In genomic region chr11:45332486-45332934, GRCh38 we compare ENCODE assay signal across 8 cellular contexts. TPM values are rescaled to one million over a fixed set of nuclear protein-coding genes. Genes with fewer than 3 reads are reported as not detected.
DNase-seq lines count a peak whose midpoint lies in the region; ATAC-seq, FAIRE-seq and TF ChIP-seq lines count a peak whose summit lies in the region.

No MANE protein-coding gene starts in this region.

- no peak overlapping the region for H3K27ac ChIP-seq in RWPE1
- no peak overlapping the region for H3K27ac ChIP-seq in body of pancreas
- no peak overlapping the region for H3K27ac ChIP-seq in kidney (ENCODE audit: low read depth in 2 of 2, low read length in 2 of 2)

- H3K36me3 ChIP-seq in body of pancreas (replicated peaks in 1 of 2; ENCODE audit: insufficient read depth in 1 of 2, low read depth in 2 of 2) (no peaks in the 10 kb centered on the region), kidney (ENCODE audit: control insufficient read depth in 1 of 2, insufficient read depth in 2 of 2, low read length in 2 of 2) (no peaks in the 10 kb centered on the region)

- H3K4me1 ChIP-seq in body of pancreas, result peaks cover 10% of the 10 kb centered on the region
- no peaks in the 10 kb centered on the region for H3K4me1 ChIP-seq in kidney (ENCODE audit: control insufficient read depth in 1 of 2, insufficient read depth in 1 of 2, low read depth in 1 of 2, low read length in 2 of 2)

- 9 to 15% methylated on average over 9 of the region's 9 CpGs for WGBS in body of pancreas, 2 donors

- H3K9me3 ChIP-seq in body of pancreas (no peaks in the 10 kb centered on the region), kidney (ENCODE audit: control insufficient read depth in 1 of 2, low read length in 2 of 2) (peaks cover 0 to 2% of the 10 kb centered on the region in 2 donors)

- CTCF ChIA-PET in RWPE1 (lab: Yijun Ruan, JAX), result interaction anchor here (0.6 to 1.2 kb wide), 4 partner anchors 10 to 236 kb away, joined by 3 to 5 read pairs (median 3); no protein-coding TSS in a partner anchor

- H3K9ac ChIP-seq in kidney (ENCODE audit: low read length in 2 of 2), result no peak overlapping the region

- peak; percentile 66 for ATAC-seq in body of pancreas
- ATAC-seq in HG03025 (IDR thresholded peaks at IDR 0.05; ENCODE audit: low FRiP score, unreplicated experiment), result no peak

- TF ChIP-seq CTCF in RWPE1 (conservative IDR thresholded peaks at IDR 0.05; ENCODE audit: low read depth), result peak; percentile 79
- peak; percentile 47 to 92 (median 60) for TF ChIP-seq CTCF in body of pancreas (IDR thresholded peaks at IDR 0.05)
- peak; percentile 60 for TF ChIP-seq CTCF in kidney (IDR thresholded peaks at IDR 0.05; ENCODE audit: borderline replicate concordance, extremely low read depth, insufficient read depth)

- POLR2A ChIA-PET in RWPE1 (lab: Yijun Ruan, JAX; ENCODE audit: low non-redundant PET), result no interaction called here

- no peak for FAIRE-seq in kidney (lab: Jason Lieb, UNC)

- H3K4me3 ChIP-seq in body of pancreas, result no peak overlapping the region
- peak overlapping the region; percentile 13 to 44 for H3K4me3 ChIP-seq in kidney (ENCODE audit: low read length in 2 of 2)

- intact Hi-C loops in body of pancreas (cut with DNase I), result loop anchor here (5.0 kb wide), 1 partner anchor 220 kb away; no protein-coding TSS in a partner anchor
- intact Hi-C loops in kidney (cut with DNase I), result loop anchor here (5.0 kb wide), 1 partner anchor 220 kb away; no protein-coding TSS in a partner anchor

- peak; percentile 53 for DNase-seq in DMS153 (lab: John Stamatoyannopoulos, UW)
- peak; percentile 73 for DNase-seq in HT-29 (ENCODE audit: low spot score)
- DNase-seq in RWPE1 (ENCODE audit: low spot score), result peak; percentile 79
- DNase-seq in body of pancreas, result peak; percentile 38 to 51 (median 44)
- DNase-seq in kidney, result no peak
- peak; percentile 50 for DNase-seq in stimulated activated CD4-positive, alpha-beta T cell treated with anti-CD3 and anti-CD28 coated beads, Interleukin-4, amount 100 ng/mL, for 24 hours
- no peak for DNase-seq in NK-92 treated with Interleukin-12 subunit alpha and Interleukin-12 subunit beta, amount 100 ng/mL, for 24 hours (lab: John Stamatoyannopoulos, UW)

- H3K27me3 ChIP-seq in body of pancreas, result no peaks in the 10 kb centered on the region

- no peak for TF ChIP-seq POLR2A in body of pancreas (IDR thresholded peaks at IDR 0.05)

RNA-seq across cellular contexts. Expression of gene SYT13, which starts 46.4 kb away (rescaled TPM):
- total RNA-seq in HT-29 (2014; rRNA removed; shearing (Covaris generic)), result 10.1 and 17.6 TPM in 2 replicates
- 1 to 10 TPM; 6.7 to 9.9 TPM for total RNA-seq in body of pancreas
- total RNA-seq in kidney, result 6.8 TPM
- 16.4 TPM for polyA plus RNA-seq in kidney (ENCODE audit: insufficient read depth, low read depth, low replicate concordance)

Comparison
In these comparisons a context has a peak if more than half of its experiments do, and no peak if none do; other contexts are left out.
1. DNase-seq: peak in DMS153 (single experiment), HT-29 (single experiment), RWPE1 (single experiment), body of pancreas (4 of 4) and stimulated activated CD4-positive, alpha-beta T cell treated with anti-CD3 and anti-CD28 coated beads, Interleukin-4, amount 100 ng/mL, for 24 hours (single experiment); none in kidney (single experiment) and NK-92 treated with Interleukin-12 subunit alpha and Interleukin-12 subunit beta, amount 100 ng/mL, for 24 hours (single experiment).
2. H3K4me3 ChIP-seq: peak in kidney (2 of 2); none in body of pancreas (0 of 2).
3. Peak in every context shown above with its lines, with median percentiles within 50 percentile points of each other: CTCF ChIP-seq.